ENCODE assay signal across 8 cellular contexts in genomic region chr3:49673131-49673714, GRCh38. TPM values are rescaled to one million over a fixed set of nuclear protein-coding genes. Genes with fewer than 3 reads are reported as not detected.
DNase-seq lines count a peak whose midpoint lies in the region; ATAC-seq and TF ChIP-seq lines count a peak whose summit lies in the region.

No MANE protein-coding gene starts in this region.

- H3K36me3 ChIP-seq in H7 (replicated peaks; ENCODE audit: control insufficient read depth, insufficient read depth, low read length) (peaks cover 28% of the 10 kb centered on the region), iPS-15b (ENCODE audit: control insufficient read depth, insufficient read depth, low read length) (peaks cover 26% of the 10 kb centered on the region)

- no peaks in the 10 kb centered on the region for H3K27me3 Mint-ChIP-seq in activated T-cell treated with anti-CD3 and anti-CD28 coated beads, Interleukin-2, amount 50 U/mL, for 4 hours (ENCODE audit: low read depth)
- H3K27me3 Mint-ChIP-seq in stimulated activated naive B cell treated with anti-CD40 and anti-IgM and Interleukin-4, amounts not matched to agents 10 μg/mL and 1 μg/mL and 100 μg/mL, for 72 hours, result peaks cover 0 to 3% of the 10 kb centered on the region in 2 donors

- H3K36me3 Mint-ChIP-seq in activated T-cell treated with anti-CD3 and anti-CD28 coated beads, Interleukin-2, amount 50 U/mL, for 4 hours (ENCODE audit: insufficient read depth), result peaks cover 15% of the 10 kb centered on the region
- H3K36me3 Mint-ChIP-seq in stimulated activated naive B cell treated with anti-CD40 and anti-IgM and Interleukin-4, amounts not matched to agents 10 μg/mL and 1 μg/mL and 100 μg/mL, for 72 hours, result peaks cover 20 to 31% of the 10 kb centered on the region in 2 donors

- peaks cover 33% of the 10 kb centered on the region for H3K4me1 Mint-ChIP-seq in activated T-cell treated with anti-CD3 and anti-CD28 coated beads, Interleukin-2, amount 50 U/mL, for 4 hours (ENCODE audit: low read depth)
- H3K4me1 Mint-ChIP-seq in stimulated activated naive B cell treated with anti-CD40 and anti-IgM and Interleukin-4, amounts not matched to agents 10 μg/mL and 1 μg/mL and 100 μg/mL, for 72 hours, result peaks cover 24 to 29% of the 10 kb centered on the region in 2 donors

- H3K9me3 Mint-ChIP-seq in activated T-cell treated with anti-CD3 and anti-CD28 coated beads, Interleukin-2, amount 50 U/mL, for 4 hours, result no peaks in the 10 kb centered on the region
- no peaks in the 10 kb centered on the region for H3K9me3 Mint-ChIP-seq in stimulated activated naive B cell treated with anti-CD40 and anti-IgM and Interleukin-4, amounts not matched to agents 10 μg/mL and 1 μg/mL and 100 μg/mL, for 72 hours

- DNase-seq in H7, result no peak
- DNase-seq in activated T-cell treated with anti-CD3 and anti-CD28 coated beads, Interleukin-2, amount 50 U/mL, for 4 hours, result no peak
- peak; percentile 31 for DNase-seq in stimulated activated naive B cell treated with anti-CD40 and anti-IgM and Interleukin-4, amounts not matched to agents 10 μg/mL and 1 μg/mL and 100 μg/mL, for 72 hours
- no peak for DNase-seq in SK-N-DZ (ENCODE audit: low spot score)
- no peak for DNase-seq in NOMO-1 treated with DMSO at 0.1 percent for 48 hours (lab: John Stamatoyannopoulos, UW; ENCODE audit: unreplicated experiment)
- no peak for DNase-seq in NCI-H2029 treated with DMSO at 0.1 percent for 48 hours (lab: John Stamatoyannopoulos, UW)

- no peak for TF ChIP-seq CTCF in 22Rv1 (IDR thresholded peaks at IDR 0.05)

- H3K9ac ChIP-seq in iPS-15b (ENCODE audit: low read depth, low read length), result peak overlapping the region; percentile 74

- peak overlapping the region; percentile 97 for H3K27ac ChIP-seq in 22Rv1

- no peaks in the 10 kb centered on the region for H3K27me3 ChIP-seq in H7 (ENCODE audit: control insufficient read depth, insufficient read depth, low read length)
- H3K27me3 ChIP-seq in iPS-15b (ENCODE audit: control insufficient read depth, insufficient read depth, low read length), result no peaks in the 10 kb centered on the region

- ATAC-seq in activated T-cell treated with anti-CD3 and anti-CD28 coated beads, Interleukin-2, amount 50 U/mL, for 4 hours, result peak in 1 of 2 donors; percentile 0
- ATAC-seq in stimulated activated naive B cell treated with anti-CD40 and anti-IgM and Interleukin-4, amounts not matched to agents 10 μg/mL and 1 μg/mL and 100 μg/mL, for 72 hours (replicated peaks), result peak; percentile 3 to 4

- peaks cover 13% of the 10 kb centered on the region for H3K4me1 ChIP-seq in iPS-15b (ENCODE audit: control insufficient read depth, insufficient read depth, low read length)

- H3K4me3 Mint-ChIP-seq in activated T-cell treated with anti-CD3 and anti-CD28 coated beads, Interleukin-2, amount 50 U/mL, for 4 hours, result peak overlapping the region; percentile 88
- H3K4me3 Mint-ChIP-seq in stimulated activated naive B cell treated with anti-CD40 and anti-IgM and Interleukin-4, amounts not matched to agents 10 μg/mL and 1 μg/mL and 100 μg/mL, for 72 hours, result peak overlapping the region; percentile 95 to 98

- H3K4me3 ChIP-seq in H7 (ENCODE audit: insufficient read depth, low read depth, low read length) (peak overlapping the region; percentile 92), iPS-15b (ENCODE audit: low read depth, low read length) (peak overlapping the region; percentile 87)

- H3K27ac Mint-ChIP-seq in stimulated activated naive B cell treated with anti-CD40 and anti-IgM and Interleukin-4, amounts not matched to agents 10 μg/mL and 1 μg/mL and 100 μg/mL, for 72 hours, result peak overlapping the region; percentile 99

- no peaks in the 10 kb centered on the region for H3K9me3 ChIP-seq in iPS-15b (ENCODE audit: control insufficient read depth, insufficient read depth, low read length)

RNA-seq across cellular contexts. Expression of gene APEH, which starts 0.9 kb away (rescaled TPM):
- total RNA-seq in H7 (2014; rRNA removed; shearing (Covaris generic)), result 236 and 260 TPM in 2 replicates
- 100 to 1,000 TPM; 129 to 183 (median 171) TPM for total RNA-seq in activated T-cell treated with anti-CD3 and anti-CD28 coated beads, Interleukin-2, amount 50 U/mL, for 4 hours
- 57.0 and 60.5 TPM in 2 replicates for polyA plus RNA-seq in SK-N-DZ (2014; cell fraction: cytosol; rRNA removed)
- 167 and 174 TPM in 2 replicates for polyA plus RNA-seq in SK-N-DZ (2014; cell fraction: nucleus; rRNA removed)

RNA-seq across cellular contexts. Expression of gene MST1, which starts 16.1 kb away (rescaled TPM):
- 10.8 and 11.0 TPM in 2 replicates for total RNA-seq in H7 (2014; rRNA removed; shearing (Covaris generic))
- 1 to 10 TPM; 4.1 to 5.7 (median 4.7) TPM for total RNA-seq in activated T-cell treated with anti-CD3 and anti-CD28 coated beads, Interleukin-2, amount 50 U/mL, for 4 hours
- 2.6 and 6.7 TPM in 2 replicates for polyA plus RNA-seq in SK-N-DZ (2014; cell fraction: cytosol; rRNA removed)
- 96.5 and 100 TPM in 2 replicates for polyA plus RNA-seq in SK-N-DZ (2014; cell fraction: nucleus; rRNA removed)

RNA-seq across cellular contexts. Expression of gene RNF123, which starts 16.1 kb away (rescaled TPM):
- 22.1 and 31.2 TPM in 2 replicates for total RNA-seq in H7 (2014; rRNA removed; shearing (Covaris generic))
- total RNA-seq in activated T-cell treated with anti-CD3 and anti-CD28 coated beads, Interleukin-2, amount 50 U/mL, for 4 hours, result 10 to 100 TPM; 34.0 to 41.4 (median 35.4) TPM
- polyA plus RNA-seq in SK-N-DZ (2014; cell fraction: cytosol; rRNA removed), result 14.9 and 15.5 TPM in 2 replicates
- 48.4 and 67.6 TPM in 2 replicates for polyA plus RNA-seq in SK-N-DZ (2014; cell fraction: nucleus; rRNA removed)

RNA-seq across cellular contexts. Expression of gene AMIGO3, which starts 46.3 kb away (rescaled TPM):
- 5.7 and 5.8 TPM in 2 replicates for total RNA-seq in H7 (2014; rRNA removed; shearing (Covaris generic))
- total RNA-seq in activated T-cell treated with anti-CD3 and anti-CD28 coated beads, Interleukin-2, amount 50 U/mL, for 4 hours, result under 1 TPM in 1 of 3 donors, not detected in 2; 0.11 TPM
- 0.44 and 0.86 TPM in 2 replicates for polyA plus RNA-seq in SK-N-DZ (2014; cell fraction: cytosol; rRNA removed)
- polyA plus RNA-seq in SK-N-DZ (2014; cell fraction: nucleus; rRNA removed), result 0.57 and 0.58 TPM in 2 replicates

RNA-seq across cellular contexts. Expression of gene GMPPB, which starts 50.5 kb away (rescaled TPM):
- 24.6 and 43.5 TPM in 2 replicates for total RNA-seq in H7 (2014; rRNA removed; shearing (Covaris generic))
- 10 to 100 TPM; 67.0 to 71.8 (median 67.4) TPM for total RNA-seq in activated T-cell treated with anti-CD3 and anti-CD28 coated beads, Interleukin-2, amount 50 U/mL, for 4 hours
- polyA plus RNA-seq in SK-N-DZ (2014; cell fraction: cytosol; rRNA removed), result 14.8 and 19.7 TPM in 2 replicates
- 16.3 and 21.8 TPM in 2 replicates for polyA plus RNA-seq in SK-N-DZ (2014; cell fraction: nucleus; rRNA removed)
